Comparison of ENCODE assay signal across 16 cellular contexts in genomic region chr3:10949197-10949596, GRCh38. TPM values are rescaled to one million over a fixed set of nuclear protein-coding genes. Genes with fewer than 3 reads are reported as not detected.
"Had no signal": no experiment of that assay in that cellular context is flagged by ENCODE, and none has a peak within 500 bp of the region (broad histone marks: within the 10 kb centered on the region; RNA-seq: fewer than 3 reads in every experiment).

No MANE protein-coding gene starts in this region.

- H3K36me3 ChIP-seq: ascending aorta, ovary had no signal

- DNase-seq: activated CD4-positive, alpha-beta T cell treated with anti-CD3 and anti-CD28 coated beads, Interleukin-2, amount 50 U/mL, for 48 hours; activated CD8-positive, alpha-beta memory T cell treated with anti-CD3 and anti-CD28 coated beads, Interleukin-2, amount 10 ng/mL, durations not matched to agents 7 days and 5 days; activated gamma-delta T cell; activated naive CD8-positive, alpha-beta T cell treated with anti-CD3 and anti-CD28 coated beads for 36 hours; activated T-cell treated with anti-CD3 and anti-CD28 coated beads, Interleukin-2, amount 50 U/mL, for 24 hours; cortex of kidney; effector memory CD8-positive, alpha-beta T cell; immature natural killer cell; left colon; ovary; SW 1271; trophoblast cell had no signal

- ATAC-seq: activated CD4-positive, CD25-positive, alpha-beta regulatory T cell treated with anti-CD3 and anti-CD28 coated beads, Interleukin-2, amount 50 U/mL, for 24 hours; activated CD8-positive, alpha-beta memory T cell treated with anti-CD3 and anti-CD28 coated beads, Interleukin-2, amount 10 ng/mL, durations not matched to agents 7 days and 5 days; effector memory CD8-positive, alpha-beta T cell; left colon had no signal

- H3K4me3 ChIP-seq: ascending aorta, ovary, smooth muscle cell had no signal

- H3K4me1 ChIP-seq: ascending aorta had no signal

- H3K27ac ChIP-seq: ascending aorta, ovary had no signal

- H3K27me3 ChIP-seq: ascending aorta, ovary had no signal

- H3K9me3 ChIP-seq: ascending aorta, ovary had no signal

RNA-seq across cellular contexts. Expression of gene SLC6A1, which starts 43.4 kb away (rescaled TPM):
- total RNA-seq: activated CD8-positive, alpha-beta memory T cell treated with anti-CD3 and anti-CD28 coated beads, Interleukin-2, amount 10 ng/mL, durations not matched to agents 7 days and 5 days; activated naive CD8-positive, alpha-beta T cell treated with anti-CD3 and anti-CD28 coated beads for 36 hours; epithelial cell of proximal tubule had no signal
- polyA plus RNA-seq: immature natural killer cell had no signal
